ENCODE assay signal across 2 cellular contexts in genomic region chr1:155137129-155137528, GRCh38.
A peak's percentile ranks its signal among the peaks of the same experiment; 100 is the strongest.
TF ChIP-seq lines count a peak whose summit lies in the region.

No MANE protein-coding gene starts in this region.

TF ChIP-seq in A549, 52 proteins besides CTCF, POLR2A, EP300 and RAD21:
- TF ChIP-seq, protein P1, sequence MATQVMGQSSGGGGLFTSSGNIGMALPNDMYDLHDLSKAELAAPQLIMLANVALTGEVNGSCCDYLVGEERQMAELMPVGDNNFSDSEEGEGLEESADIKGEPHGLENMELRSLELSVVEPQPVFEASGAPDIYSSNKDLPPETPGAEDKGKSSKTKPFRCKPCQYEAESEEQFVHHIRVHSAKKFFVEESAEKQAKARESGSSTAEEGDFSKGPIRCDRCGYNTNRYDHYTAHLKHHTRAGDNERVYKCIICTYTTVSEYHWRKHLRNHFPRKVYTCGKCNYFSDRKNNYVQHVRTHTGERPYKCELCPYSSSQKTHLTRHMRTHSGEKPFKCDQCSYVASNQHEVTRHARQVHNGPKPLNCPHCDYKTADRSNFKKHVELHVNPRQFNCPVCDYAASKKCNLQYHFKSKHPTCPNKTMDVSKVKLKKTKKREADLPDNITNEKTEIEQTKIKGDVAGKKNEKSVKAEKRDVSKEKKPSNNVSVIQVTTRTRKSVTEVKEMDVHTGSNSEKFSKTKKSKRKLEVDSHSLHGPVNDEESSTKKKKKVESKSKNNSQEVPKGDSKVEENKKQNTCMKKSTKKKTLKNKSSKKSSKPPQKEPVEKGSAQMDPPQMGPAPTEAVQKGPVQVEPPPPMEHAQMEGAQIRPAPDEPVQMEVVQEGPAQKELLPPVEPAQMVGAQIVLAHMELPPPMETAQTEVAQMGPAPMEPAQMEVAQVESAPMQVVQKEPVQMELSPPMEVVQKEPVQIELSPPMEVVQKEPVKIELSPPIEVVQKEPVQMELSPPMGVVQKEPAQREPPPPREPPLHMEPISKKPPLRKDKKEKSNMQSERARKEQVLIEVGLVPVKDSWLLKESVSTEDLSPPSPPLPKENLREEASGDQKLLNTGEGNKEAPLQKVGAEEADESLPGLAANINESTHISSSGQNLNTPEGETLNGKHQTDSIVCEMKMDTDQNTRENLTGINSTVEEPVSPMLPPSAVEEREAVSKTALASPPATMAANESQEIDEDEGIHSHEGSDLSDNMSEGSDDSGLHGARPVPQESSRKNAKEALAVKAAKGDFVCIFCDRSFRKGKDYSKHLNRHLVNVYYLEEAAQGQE (IDR thresholded peaks at IDR 0.05): no peak
- TF ChIP-seq ESRRA (IDR thresholded peaks at IDR 0.05; ENCODE audit: borderline replicate concordance, low read length): no peak
- 0 out of 3 replicates have a peak, but pooled peaks have one; percentile 10 for TF ChIP-seq BCL3 (IDR thresholded peaks at IDR 0.05)
- no peak for TF ChIP-seq CHD2 (IDR thresholded peaks at IDR 0.05; ENCODE audit: low read length, partially characterized antibody)
- TF ChIP-seq FOSB (CRISPR knock-in tag; IDR thresholded peaks at IDR 0.05): no peak

TF ChIP-seq in IMR-90, 13 proteins besides CTCF, POLR2A, EP300 and RAD21:
- TF ChIP-seq MAZ (IDR thresholded peaks at IDR 0.05; ENCODE audit: borderline replicate concordance, low read depth, low read length) (no peak), MXI1 (IDR thresholded peaks at IDR 0.05; ENCODE audit: borderline replicate concordance, low read depth, low read length) (no peak), RCOR1 (IDR thresholded peaks at IDR 0.05; ENCODE audit: insufficient replicate concordance, low read length) (no peak), FOS (IDR thresholded peaks at IDR 0.05; ENCODE audit: low read depth, low read length) (no peak), CEBPB (IDR thresholded peaks at IDR 0.05; ENCODE audit: low read depth, low read length) (no peak), ELK1 (IDR thresholded peaks at IDR 0.05; ENCODE audit: borderline replicate concordance, low read depth, low read length) (no peak), NFE2L2 (IDR thresholded peaks at IDR 0.05; ENCODE audit: low read depth, low read length) (no peak), CHD1 (IDR thresholded peaks at IDR 0.05; ENCODE audit: low read depth, low read length) (no peak), MAFK (IDR thresholded peaks at IDR 0.05; ENCODE audit: low read depth, low read length) (no peak), SMC3 (IDR thresholded peaks at IDR 0.05; ENCODE audit: low read depth, low read length) (no peak), BHLHE40 (IDR thresholded peaks at IDR 0.05; ENCODE audit: low read depth, low read length) (no peak)
- TF ChIP-seq, protein P2, sequence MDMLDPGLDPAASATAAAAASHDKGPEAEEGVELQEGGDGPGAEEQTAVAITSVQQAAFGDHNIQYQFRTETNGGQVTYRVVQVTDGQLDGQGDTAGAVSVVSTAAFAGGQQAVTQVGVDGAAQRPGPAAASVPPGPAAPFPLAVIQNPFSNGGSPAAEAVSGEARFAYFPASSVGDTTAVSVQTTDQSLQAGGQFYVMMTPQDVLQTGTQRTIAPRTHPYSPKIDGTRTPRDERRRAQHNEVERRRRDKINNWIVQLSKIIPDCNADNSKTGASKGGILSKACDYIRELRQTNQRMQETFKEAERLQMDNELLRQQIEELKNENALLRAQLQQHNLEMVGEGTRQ (IDR thresholded peaks at IDR 0.05; ENCODE audit: low read depth, low read length): no peak
TF ChIP-seq in IMR-90: peak in this region for 0.
